ENCODE assay signal across 32 cellular contexts in genomic region chr2:139454251-139454650, GRCh38.
"Had no signal": no experiment of that assay in that cellular context is flagged by ENCODE, and none has a peak within 500 bp of the region (broad histone marks: within the 10 kb centered on the region; RNA-seq: fewer than 3 reads in every experiment).

No MANE protein-coding gene starts in this region.

- H3K4me1 ChIP-seq: Peyer's patch, SJSA1 had no signal

- H3K4me3 ChIP-seq: MG63, Peyer's patch, SJSA1 had no signal

- H3K9ac ChIP-seq: SK-N-SH had no signal

- ATAC-seq: PC-3 had no signal

- H3K27me3 ChIP-seq: MG63, Peyer's patch, SJSA1 had no signal

- H3K27ac ChIP-seq: Peyer's patch, SJSA1 had no signal

- H3K4me2 ChIP-seq: SK-N-SH had no signal

- H3K36me3 ChIP-seq: MG63, Peyer's patch, SJSA1 had no signal

- DNase-seq: Kasumi-1, KG1, MG63, NCI-H1048, NCI-H1092 treated with DMSO at 0.1 percent for 48 hours, NCI-H1105 treated with DMSO at 0.1 percent for 48 hours, NCI-H1417, NCI-H1436, NCI-H146, NCI-H1694, NCI-H187, NCI-H1930, NCI-H2029 treated with DMSO at 0.1 percent for 48 hours, NCI-H2081 treated with DMSO at 0.1 percent for 48 hours, NCI-H2107, NCI-H2171, NCI-H226, NCI-H446 treated with DMSO at 0.1 percent for 48 hours, NCI-H510A, NCI-H524, NCI-H526, NCI-H69, NCI-H748 treated with DMSO at 0.1 percent for 48 hours, NCI-H82, OCI-M1, PC-3, Peyer's patch, Right ventricle myocardium superior, RPMI8226, SHP77 treated with DMSO at 0.1 percent for 48 hours, SK-N-SH had no signal

- H3K9me3 ChIP-seq: MG63, SJSA1, SK-N-SH had no signal
